Comparison of ENCODE assay signal across 12 cellular contexts in genomic region chr1:162829268-162829667, GRCh38. TPM values are rescaled to one million over a fixed set of nuclear protein-coding genes. Genes with fewer than 3 reads are reported as not detected.
"Had no signal": no experiment of that assay in that cellular context is flagged by ENCODE, and none has a peak within 500 bp of the region (broad histone marks: within the 10 kb centered on the region; RNA-seq: fewer than 3 reads in every experiment).

No MANE protein-coding gene starts in this region.

- H2AFZ ChIP-seq: GM23248, GM23338 had no signal

- ATAC-seq: GM23338, HCT116 had no signal

- H3K36me3 ChIP-seq: HAP-1 had no signal

- DNase-seq: GM23248, GOT3, H7, H9, HCEC 1CT, HFFc6 had no signal

- H3K9me3 ChIP-seq: HAP-1 had no signal

- H3K4me1 ChIP-seq: HAP-1 had no signal

- FAIRE-seq: H1, H54 had no signal

- H3K9ac ChIP-seq: GM23248 had no signal

- H3K4me3 ChIP-seq: GM23248, GM23338, HAP-1 had no signal

- H3K4me2 ChIP-seq: GM23338 had no signal

- H3K27ac ChIP-seq: GM23248 had no signal

RNA-seq across cellular contexts. Expression of gene CCDC190, which starts 31.7 kb away (rescaled TPM):
- total RNA-seq: GM23248, GM23338, H1, H4, H7, H9 had no signal
- polyA plus RNA-seq: GM23248, GM23338, H1 had no signal
